ENCODE assay signal across 8 cellular contexts in the genomic region with DNA sequence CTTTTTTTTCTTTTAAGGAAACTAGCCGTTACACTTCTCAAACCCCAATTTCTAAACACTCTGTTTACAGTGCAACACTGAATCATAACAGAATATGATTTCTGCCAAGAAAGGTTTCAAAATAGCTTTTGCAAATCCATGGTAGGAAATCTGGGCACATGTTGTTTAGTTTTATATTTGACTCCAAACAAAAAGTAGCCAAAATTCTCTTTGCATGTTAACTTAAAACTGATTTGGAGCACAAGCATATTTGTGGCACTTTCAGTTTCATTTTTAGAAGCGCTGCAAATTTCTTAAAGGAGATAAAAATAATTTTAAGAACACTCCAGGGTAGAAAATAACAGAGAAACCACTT.
DNase-seq lines count a peak whose midpoint lies in the region; ATAC-seq and TF ChIP-seq lines count a peak whose summit lies in the region.

No MANE protein-coding gene starts in this region.

- H3K4me3 ChIP-seq in upper lobe of right lung (peak overlapping the region; percentile 59), HAP-1 (no peak overlapping the region)

- peaks cover 5% of the 10 kb centered on the region for H3K36me3 Mint-ChIP-seq in Calu3 (ENCODE audit: insufficient read depth, unreplicated experiment)
- peaks cover 38% of the 10 kb centered on the region for H3K36me3 Mint-ChIP-seq in activated naive CD8-positive, alpha-beta T cell treated with anti-CD3 and anti-CD28 coated beads, Interleukin-2, amount 50 U/mL, for 24 hours (ENCODE audit: low read depth)

- peak; percentile 7 for ATAC-seq in HG02763 (IDR thresholded peaks at IDR 0.05; ENCODE audit: unreplicated experiment)
- no peak for ATAC-seq in activated naive CD8-positive, alpha-beta T cell treated with anti-CD3 and anti-CD28 coated beads, Interleukin-2, amount 50 U/mL, for 24 hours
- ATAC-seq in left colon = peak; percentile 29
- no peak for ATAC-seq in upper lobe of right lung

- peaks cover 20% of the 10 kb centered on the region for H3K4me1 Mint-ChIP-seq in Calu3 (ENCODE audit: low read depth, unreplicated experiment)
- peaks cover 41% of the 10 kb centered on the region for H3K4me1 Mint-ChIP-seq in activated naive CD8-positive, alpha-beta T cell treated with anti-CD3 and anti-CD28 coated beads, Interleukin-2, amount 50 U/mL, for 24 hours

- H3K36me3 ChIP-seq in upper lobe of right lung (no peaks in the 10 kb centered on the region), HAP-1 (replicated peaks) (no peaks in the 10 kb centered on the region)

- in situ Hi-C loops in HAP-1 (cut with MboI; ENCODE audit: low sequenced_read_pairs) = no loop called here

- TF ChIP-seq CTCF in Calu3 (IDR thresholded peaks at IDR 0.05; ENCODE audit: unreplicated experiment) (no peak), upper lobe of right lung (IDR thresholded peaks at IDR 0.05) (no peak)

- H3K27me3 Mint-ChIP-seq in Calu3 (ENCODE audit: unreplicated experiment) = no peaks in the 10 kb centered on the region
- H3K27me3 Mint-ChIP-seq in activated naive CD8-positive, alpha-beta T cell treated with anti-CD3 and anti-CD28 coated beads, Interleukin-2, amount 50 U/mL, for 24 hours = no peaks in the 10 kb centered on the region

- H3K4me1 ChIP-seq in upper lobe of right lung (peaks cover 16% of the 10 kb centered on the region), HAP-1 (no peaks in the 10 kb centered on the region)

- H3K4me3 Mint-ChIP-seq in Calu3 (ENCODE audit: low read depth, unreplicated experiment) = peak overlapping the region; percentile 69
- peak overlapping the region; percentile 91 for H3K4me3 Mint-ChIP-seq in activated naive CD8-positive, alpha-beta T cell treated with anti-CD3 and anti-CD28 coated beads, Interleukin-2, amount 50 U/mL, for 24 hours

- H3K27ac Mint-ChIP-seq in Calu3 (ENCODE audit: unreplicated experiment) = peak overlapping the region; percentile 11
- peak overlapping the region; percentile 99 for H3K27ac Mint-ChIP-seq in activated naive CD8-positive, alpha-beta T cell treated with anti-CD3 and anti-CD28 coated beads, Interleukin-2, amount 50 U/mL, for 24 hours

- no TSS peak for BruUV-seq in Calu3 (replicated peaks; lab: Mats Ljungman, UMichigan)

- H3K27me3 ChIP-seq in upper lobe of right lung (no peaks in the 10 kb centered on the region), HAP-1 (ENCODE audit: low read depth) (no peaks in the 10 kb centered on the region)

- H3K9me3 Mint-ChIP-seq in Calu3 (ENCODE audit: low read depth, unreplicated experiment) = no peaks in the 10 kb centered on the region
- H3K9me3 Mint-ChIP-seq in activated naive CD8-positive, alpha-beta T cell treated with anti-CD3 and anti-CD28 coated beads, Interleukin-2, amount 50 U/mL, for 24 hours = peaks cover 4% of the 10 kb centered on the region

- H3K9me3 ChIP-seq in upper lobe of right lung (no peaks in the 10 kb centered on the region), HAP-1 (no peaks in the 10 kb centered on the region)

- H3K27ac ChIP-seq in upper lobe of right lung = peak overlapping the region; percentile 94

- DNase-seq in Calu3 (no peak), left colon (no peak), upper lobe of right lung (no peak), foreskin melanocyte (no peak), COR-L47 (lab: John Stamatoyannopoulos, UW) (no peak), HAP-1 (ENCODE audit: low spot score in 2 of 2) (no peak)
- DNase-seq in activated naive CD8-positive, alpha-beta T cell treated with anti-CD3 and anti-CD28 coated beads, Interleukin-2, amount 50 U/mL, for 24 hours = no peak

- CTCF ChIA-PET in Calu3 (lab: Charles Lee) = interaction anchor here (1.0 to 1.8 kb wide), 4 partner anchors 35 to 85 kb away, joined by 3 to 6 read pairs (median 4); no protein-coding TSS in a partner anchor

- intact Hi-C loops in Calu3 (cut with micrococcal nuclease; ENCODE audit: unreplicated experiment) (loop anchor here (1.0 kb wide), 1 partner anchor 37 kb away; no protein-coding TSS in a partner anchor), left colon (cut with DNase I, micrococcal nuclease) (no loop called here), upper lobe of right lung (cut with DNase I) (no loop called here)

Comparison
In these comparisons a context has a peak if more than half of its experiments do, and no peak if none do; other contexts are left out.
1. ATAC-seq: peak in HG02763 (single experiment) and left colon (single experiment); none in activated naive CD8-positive, alpha-beta T cell treated with anti-CD3 and anti-CD28 coated beads, Interleukin-2, amount 50 U/mL, for 24 hours (single experiment) and upper lobe of right lung (single experiment).